ENCODE assay signal across 7 cellular contexts in genomic region chr1:38612956-38613355, GRCh38.
"Had no signal": no experiment of that assay in that cellular context is flagged by ENCODE, and none has a peak within 500 bp of the region (broad histone marks: within the 10 kb centered on the region; RNA-seq: fewer than 3 reads in every experiment).

No MANE protein-coding gene starts in this region.

- H3K4me2 ChIP-seq: GM23338 had no signal

- DNase-seq: H9, HCEC 1CT, IMR-90 had no signal

- H3K27ac Mint-ChIP-seq: GM23338, H9 had no signal

- ATAC-seq: GM23338 had no signal

- H3K4me3 Mint-ChIP-seq: GM23338, H9 had no signal

- H3K4me3 ChIP-seq: GM23338 had no signal

- FAIRE-seq: H1, H54, HTR-8/SVneo had no signal

- H2AFZ ChIP-seq: GM23338 had no signal
